ENCODE assay signal across 18 cellular contexts in the genomic region with DNA sequence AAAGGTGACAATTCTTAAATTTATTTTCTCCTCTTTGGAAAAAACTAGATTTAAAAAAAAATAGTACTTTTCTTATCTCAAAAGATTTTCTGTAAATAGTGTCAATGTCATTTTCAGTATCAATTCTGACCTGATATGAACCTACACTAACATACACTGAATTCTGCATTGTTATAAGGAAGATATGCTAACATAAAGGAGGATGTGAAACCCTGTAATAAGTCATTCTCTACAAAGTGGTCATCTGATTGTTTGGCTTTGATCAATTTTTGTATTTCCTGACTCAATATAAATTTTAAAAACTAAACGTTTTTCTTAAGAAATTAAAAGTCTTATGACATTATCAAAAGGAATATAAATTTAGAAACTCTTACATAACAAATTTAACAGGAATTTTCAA.
DNase-seq lines count a peak whose midpoint lies in the region; ATAC-seq, FAIRE-seq and TF ChIP-seq lines count a peak whose summit lies in the region.
"Had no signal": no experiment of that assay in that cellular context is flagged by ENCODE, and none has a peak within 500 bp of the region (broad histone marks: within the 10 kb centered on the region; RNA-seq: fewer than 3 reads in every experiment).

No MANE protein-coding gene starts in this region.

- H3K27me3 Mint-ChIP-seq in CD4-positive, alpha-beta memory T cell = no peaks in the 10 kb centered on the region
- H3K27me3 Mint-ChIP-seq: IgD-negative memory B cell had no signal

- H3K27me3 ChIP-seq in CD4-positive, alpha-beta memory T cell (ENCODE audit: insufficient read depth, low read length) = no peaks in the 10 kb centered on the region
- H3K27me3 ChIP-seq: BE2C had no signal

- TF ChIP-seq POLR2A in GM12891 (IDR thresholded peaks at IDR 0.05; ENCODE audit: low read depth, low read length) = no peak

- POLR2A ChIA-PET in CD4-positive, alpha-beta memory T cell (lab: Charles Lee; ENCODE audit: partially characterized antibody) = no interaction called here

- H3K4me1 ChIP-seq in kidney (ENCODE audit: control insufficient read depth in 1 of 2, insufficient read depth in 1 of 2, low read depth in 1 of 2, low read length in 2 of 2) = no peaks in the 10 kb centered on the region
- H3K4me1 ChIP-seq in CD4-positive, alpha-beta memory T cell (ENCODE audit: insufficient read depth, low read length) = no peaks in the 10 kb centered on the region
- H3K4me1 ChIP-seq: BE2C had no signal

- H3K9ac ChIP-seq in kidney (ENCODE audit: low read length in 2 of 2) = no peak overlapping the region
- H3K9ac ChIP-seq: SK-N-SH had no signal

- H3K9me3 Mint-ChIP-seq in CD4-positive, alpha-beta memory T cell = peaks cover 0 to 2% (median 0%) of the 10 kb centered on the region in 8 donors
- H3K9me3 Mint-ChIP-seq: CD8-positive, alpha-beta T cell; IgD-negative memory B cell; T-helper 2 cell treated with Interferon-gamma antibody and Interleukin-4, amounts not matched to agents 5 μg/mL and 100 μg/mL, for 36 hours had no signal

- no peaks in the 10 kb centered on the region for H3K9me3 ChIP-seq in kidney (ENCODE audit: control insufficient read depth in 1 of 2, low read length in 2 of 2)
- H3K9me3 ChIP-seq in CD4-positive, alpha-beta memory T cell (ENCODE audit: control insufficient read depth in 1 of 2, low read length in 2 of 2) = no peaks in the 10 kb centered on the region
- H3K9me3 ChIP-seq: BE2C, SK-N-SH had no signal

- no peaks in the 10 kb centered on the region for H3K36me3 Mint-ChIP-seq in CD4-positive, alpha-beta memory T cell
- H3K36me3 Mint-ChIP-seq: CD8-positive, alpha-beta T cell; IgD-negative memory B cell had no signal

- H3K27ac Mint-ChIP-seq in CD4-positive, alpha-beta memory T cell = no peak overlapping the region
- H3K27ac Mint-ChIP-seq: CD8-positive, alpha-beta T cell; IgD-negative memory B cell; T-helper 2 cell treated with Interferon-gamma antibody and Interleukin-4, amounts not matched to agents 5 μg/mL and 100 μg/mL, for 36 hours had no signal

- H3K4me3 ChIP-seq in kidney (ENCODE audit: low read length in 2 of 2) = no peak overlapping the region
- H3K4me3 ChIP-seq in CD4-positive, alpha-beta memory T cell (ENCODE audit: low read length in 2 of 2) = no peak overlapping the region

- TF ChIP-seq CTCF in kidney (IDR thresholded peaks at IDR 0.05; ENCODE audit: borderline replicate concordance, extremely low read depth, insufficient read depth) = no peak

- ATAC-seq in GM18867 (IDR thresholded peaks at IDR 0.05; ENCODE audit: unreplicated experiment) (peak; percentile 54), HG03442 (IDR thresholded peaks at IDR 0.05; ENCODE audit: unreplicated experiment) (peak; percentile 46), GM21447 (IDR thresholded peaks at IDR 0.05; ENCODE audit: unreplicated experiment) (no peak), HG03439 (IDR thresholded peaks at IDR 0.05; ENCODE audit: unreplicated experiment) (no peak)
- ATAC-seq: CD8-positive, alpha-beta T cell had no signal

- no peak for FAIRE-seq in GM12891 (lab: Jason Lieb, UNC)
- FAIRE-seq in kidney (lab: Jason Lieb, UNC) = peak; percentile 3
- FAIRE-seq: H54 had no signal

- CTCF ChIA-PET in CD4-positive, alpha-beta memory T cell (lab: Charles Lee; ENCODE audit: partially characterized antibody) = no interaction called here

- H3K36me3 ChIP-seq in kidney (ENCODE audit: control insufficient read depth in 1 of 2, insufficient read depth in 2 of 2, low read length in 2 of 2) = no peaks in the 10 kb centered on the region
- no peaks in the 10 kb centered on the region for H3K36me3 ChIP-seq in CD4-positive, alpha-beta memory T cell (ENCODE audit: insufficient read depth, low read length)
- H3K36me3 ChIP-seq: BE2C had no signal

- no peaks in the 10 kb centered on the region for H3K4me1 Mint-ChIP-seq in CD4-positive, alpha-beta memory T cell
- H3K4me1 Mint-ChIP-seq: IgD-negative memory B cell had no signal

- DNase-seq in GM12891 (ENCODE audit: insufficient read length, low spot score) (no peak), kidney (no peak)
- DNase-seq in CD4-positive, alpha-beta memory T cell = no peak
- DNase-seq: BE2C; CD8-positive, alpha-beta T cell; DND-41; NCI-H1048; NCI-H1417 treated with DMSO at 0.1 percent for 48 hours; NCI-H187 treated with DMSO at 0.1 percent for 48 hours; SIG-M5; SK-N-SH had no signal

- H3K4me3 Mint-ChIP-seq in CD4-positive, alpha-beta memory T cell = no peak overlapping the region
- H3K4me3 Mint-ChIP-seq: CD8-positive, alpha-beta T cell; IgD-negative memory B cell; T-helper 2 cell treated with Interferon-gamma antibody and Interleukin-4, amounts not matched to agents 5 μg/mL and 100 μg/mL, for 36 hours had no signal

- intact Hi-C loops in kidney (cut with DNase I) = no loop called here
- intact Hi-C loops in CD4-positive, alpha-beta memory T cell (cut with micrococcal nuclease) = no loop called here

- H3K27ac ChIP-seq in kidney (ENCODE audit: low read depth in 2 of 2, low read length in 2 of 2) = no peak overlapping the region
- no peak overlapping the region for H3K27ac ChIP-seq in CD4-positive, alpha-beta memory T cell (ENCODE audit: low read depth, low read length)

TF ChIP-seq in GM12891, 5 proteins besides CTCF, POLR2A, EP300 and RAD21:
- TF ChIP-seq TAF1 (IDR thresholded peaks at IDR 0.05; ENCODE audit: low read depth, low read length) (no peak), PAX5 (IDR thresholded peaks at IDR 0.05; ENCODE audit: insufficient read depth, low read length, severe bottlenecking) (no peak), SPI1 (IDR thresholded peaks at IDR 0.05; ENCODE audit: low read depth, low read length) (peak; percentile 73)

Comparison
In these comparisons a context has a peak if more than half of its experiments do, and no peak if none do; other contexts are left out.
1. ATAC-seq: peak in GM18867 (single experiment) and HG03442 (single experiment); none in GM21447 (single experiment) and HG03439 (single experiment).